Comparison of ENCODE assay signal across 26 cellular contexts in the genomic region with DNA sequence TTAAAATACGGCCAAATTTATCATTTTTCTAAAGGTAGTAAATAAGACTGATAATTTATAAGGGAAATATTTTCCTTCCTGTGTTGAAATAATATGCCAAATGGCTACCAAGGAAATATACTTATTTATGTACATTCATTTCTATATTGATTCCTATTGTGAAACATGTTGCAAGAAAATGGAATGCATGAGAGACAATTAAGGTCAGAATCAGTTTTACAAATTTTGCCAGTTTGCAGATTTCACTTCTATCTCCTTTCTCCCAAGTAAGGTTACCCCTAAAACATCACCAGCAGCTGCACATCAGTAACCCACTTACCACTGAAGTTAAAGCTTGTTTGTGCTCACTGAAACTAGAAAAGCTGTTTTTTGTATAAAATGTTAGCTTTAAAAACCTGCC.
"Had no signal": no experiment of that assay in that cellular context is flagged by ENCODE, and none has a peak within 500 bp of the region (broad histone marks: within the 10 kb centered on the region; RNA-seq: fewer than 3 reads in every experiment).

No MANE protein-coding gene starts in this region.

- H3K4me3 ChIP-seq: left lung, lower lobe of right lung, mucosa of descending colon, ovary, right atrium auricular region, skin epidermis, suprapubic skin, thoracic aorta, tibial artery, uterus had no signal

- H3K36me3 ChIP-seq: left lung, lower lobe of right lung, ovary, right atrium auricular region, suprapubic skin, thoracic aorta, tibial artery, uterus had no signal

- H3K27ac Mint-ChIP-seq: immature natural killer cell; naive thymus-derived CD4-positive, alpha-beta T cell; natural killer cell treated with Interleukin-12 subunit alpha and Interleukin-12 subunit beta and Interleukin-15 and Interleukin-18, amount 100 ng/mL, for 72 hours; stimulated activated effector memory CD8-positive, alpha-beta T cell treated with anti-CD3 and anti-CD28 coated beads, Interleukin-12 subunit alpha, Interleukin-12 subunit beta, amount 100 ng/mL, for 72 hours; stimulated activated naive CD8-positive, alpha-beta T cell treated with anti-CD3 and anti-CD28 coated beads, Interleukin-15, Interleukin-2, amounts not matched to agents 100 ng/mL and 50 ng/mL, for 24 hours had no signal

- H3K27ac ChIP-seq: left lung, lower lobe of right lung, ovary, right atrium auricular region, suprapubic skin, thoracic aorta, tibial artery, uterus had no signal

- H3K27me3 ChIP-seq: left lung, ovary, right atrium auricular region, suprapubic skin, tibial artery, uterus had no signal

- H3K9me3 ChIP-seq: left lung, lower lobe of right lung, mucosa of descending colon, ovary, right atrium auricular region, suprapubic skin, thoracic aorta, tibial artery, uterus had no signal

- DNase-seq: immature natural killer cell; kidney; left colon; left lung; lower lobe of right lung; mesendoderm; midbrain; mucosa of descending colon; naive thymus-derived CD4-positive, alpha-beta T cell; ovary; stimulated activated CD4-positive, alpha-beta T cell treated with anti-CD3 and anti-CD28 coated beads, Interleukin-12 subunit alpha, Interleukin-12 subunit beta, amount 100 ng/mL, for 4 hours; stimulated activated CD4-positive, alpha-beta T cell treated with anti-CD3 and anti-CD28 coated beads, Interleukin-15, amount 100 ng/mL, for 24 hours; stimulated activated CD4-positive, alpha-beta T cell treated with anti-CD3 and anti-CD28 coated beads, Interleukin-2, amount 100 ng/mL, for 24 hours; stimulated activated CD4-positive, alpha-beta T cell treated with anti-CD3 and anti-CD28 coated beads, Interleukin-4, amount 100 ng/mL, for 1 hour; stimulated activated naive CD4-positive, alpha-beta T cell; tibial artery; uterus had no signal

- H3K9me3 Mint-ChIP-seq: immature natural killer cell; natural killer cell treated with Interleukin-12 subunit alpha and Interleukin-12 subunit beta and Interleukin-15 and Interleukin-18, amount 100 ng/mL, for 72 hours; stimulated activated effector memory CD8-positive, alpha-beta T cell treated with anti-CD3 and anti-CD28 coated beads, Interleukin-12 subunit alpha, Interleukin-12 subunit beta, amount 100 ng/mL, for 72 hours; stimulated activated naive CD8-positive, alpha-beta T cell treated with anti-CD3 and anti-CD28 coated beads, Interleukin-15, Interleukin-2, amounts not matched to agents 100 ng/mL and 50 ng/mL, for 24 hours had no signal

- H3K4me3 Mint-ChIP-seq: immature natural killer cell; naive thymus-derived CD4-positive, alpha-beta T cell; natural killer cell treated with Interleukin-12 subunit alpha and Interleukin-12 subunit beta and Interleukin-15 and Interleukin-18, amount 100 ng/mL, for 72 hours; stimulated activated effector memory CD8-positive, alpha-beta T cell treated with anti-CD3 and anti-CD28 coated beads, Interleukin-12 subunit alpha, Interleukin-12 subunit beta, amount 100 ng/mL, for 72 hours; stimulated activated naive CD8-positive, alpha-beta T cell treated with anti-CD3 and anti-CD28 coated beads, Interleukin-15, Interleukin-2, amounts not matched to agents 100 ng/mL and 50 ng/mL, for 24 hours had no signal

- H3K36me3 Mint-ChIP-seq: natural killer cell treated with Interleukin-12 subunit alpha and Interleukin-12 subunit beta and Interleukin-15 and Interleukin-18, amount 100 ng/mL, for 72 hours; stimulated activated effector memory CD8-positive, alpha-beta T cell treated with anti-CD3 and anti-CD28 coated beads, Interleukin-12 subunit alpha, Interleukin-12 subunit beta, amount 100 ng/mL, for 72 hours had no signal

- ATAC-seq: left colon; left lung; lower lobe of right lung; mucosa of descending colon; naive thymus-derived CD4-positive, alpha-beta T cell; natural killer cell treated with Interleukin-12 subunit alpha and Interleukin-12 subunit beta and Interleukin-15 and Interleukin-18, amount 100 ng/mL, for 72 hours; sciatic nerve; stimulated activated effector memory CD8-positive, alpha-beta T cell treated with anti-CD3 and anti-CD28 coated beads, Interleukin-12 subunit alpha, Interleukin-12 subunit beta, amount 100 ng/mL, for 72 hours had no signal

- H3K27me3 Mint-ChIP-seq: naive thymus-derived CD4-positive, alpha-beta T cell; natural killer cell treated with Interleukin-12 subunit alpha and Interleukin-12 subunit beta and Interleukin-15 and Interleukin-18, amount 100 ng/mL, for 72 hours; progenitor cell of endocrine pancreas; stimulated activated naive CD8-positive, alpha-beta T cell treated with anti-CD3 and anti-CD28 coated beads, Interleukin-15, Interleukin-2, amounts not matched to agents 100 ng/mL and 50 ng/mL, for 24 hours had no signal
